23 cellular contexts compared by ENCODE assay signal in the genomic region with DNA sequence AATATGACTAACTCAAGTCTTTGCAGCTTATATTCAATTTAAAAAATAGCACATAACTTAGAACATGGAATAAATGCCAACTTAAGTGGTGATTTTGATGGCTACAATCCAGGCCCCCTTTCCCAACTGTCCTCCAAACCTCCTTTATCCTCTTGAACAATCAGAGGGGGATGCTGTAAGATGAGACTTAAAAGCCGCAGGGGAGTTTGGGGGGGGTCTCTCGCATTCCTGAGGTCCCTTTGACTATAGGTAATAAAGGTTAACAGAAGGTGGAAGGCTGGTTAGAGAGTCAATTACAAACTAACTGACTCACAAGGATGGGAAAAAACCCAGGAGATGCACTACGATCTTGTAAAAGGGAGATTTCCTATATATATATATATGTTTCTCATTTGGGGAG.
"Had no signal": no experiment of that assay in that cellular context is flagged by ENCODE, and none has a peak within 500 bp of the region (broad histone marks: within the 10 kb centered on the region; RNA-seq: fewer than 3 reads in every experiment).

No MANE protein-coding gene starts in this region.

- H3K27ac ChIP-seq: HL-60, KMS-11, SJSA1, SK-N-MC had no signal

- ATAC-seq: K562 had no signal

- H3K4me1 Mint-ChIP-seq: IgD-negative memory B cell had no signal

- H3K27ac Mint-ChIP-seq: IgD-negative memory B cell had no signal

- H3K36me3 ChIP-seq: SJSA1 had no signal

- H3K4me3 ChIP-seq: K562, SJSA1, SK-N-MC had no signal

- H3K4me2 ChIP-seq: KMS-11 had no signal

- H3K36me3 Mint-ChIP-seq: IgD-negative memory B cell had no signal

- H3K9ac ChIP-seq: KMS-11 had no signal

- H3K4me3 Mint-ChIP-seq: IgD-negative memory B cell had no signal

- H3K9me3 ChIP-seq: SJSA1 had no signal

- H3K4me1 ChIP-seq: SJSA1 had no signal

- H3K27me3 ChIP-seq: SJSA1 had no signal

- DNase-seq: Kasumi-1, MM.1S, NCI-H1092 treated with DMSO at 0.1 percent for 48 hours, NCI-H1436, NCI-H187, NCI-H2029, NCI-H2081 treated with DMSO at 0.1 percent for 48 hours, NCI-H2171, NCI-H226, NCI-H446, NCI-H510A, NCI-H524 treated with DMSO at 0.1 percent for 48 hours, NCI-H69, NCI-H774, Right ventricle myocardium superior, RPMI8226, SIG-M5 had no signal
